In the genomic region with DNA sequence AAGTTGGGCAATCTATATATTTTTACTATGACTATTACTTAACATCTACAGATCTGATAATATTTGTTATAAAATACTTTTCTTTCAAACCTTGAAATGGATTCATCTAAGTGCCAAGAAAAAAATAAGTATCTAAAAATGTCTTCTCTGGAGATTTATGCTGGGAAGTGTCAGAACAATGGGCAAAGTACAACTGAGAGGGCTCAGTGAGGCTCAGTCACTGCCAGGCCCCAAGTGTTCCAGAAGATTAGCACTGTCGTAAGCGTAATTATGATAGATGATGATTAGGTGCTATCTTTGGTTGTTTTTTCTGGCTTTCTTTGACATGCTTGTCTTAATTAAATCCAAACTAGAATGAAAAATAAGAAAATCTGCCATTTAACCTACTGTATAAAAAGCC, we compare ENCODE assay signal across 21 cellular contexts.
DNase-seq lines count a peak whose midpoint lies in the region; ATAC-seq, FAIRE-seq and TF ChIP-seq lines count a peak whose summit lies in the region.
"Had no signal": no experiment of that assay in that cellular context is flagged by ENCODE, and none has a peak within 500 bp of the region (broad histone marks: within the 10 kb centered on the region; RNA-seq: fewer than 3 reads in every experiment).

No MANE protein-coding gene starts in this region.

- peak; percentile 2 for DNase-seq in NCI-H446 treated with DMSO at 0.1 percent for 48 hours (lab: John Stamatoyannopoulos, UW)
- DNase-seq in NCI-H446 (lab: John Stamatoyannopoulos, UW), result no peak
- DNase-seq in right cardiac atrium, result peak in 2 of 3 donors; percentile 14 to 43
- no peak for DNase-seq in Right ventricle myocardium superior
- DNase-seq in hepatocyte (ENCODE audit: low spot score), result peak; percentile 23
- peak; percentile 73 for DNase-seq in small intestine
- DNase-seq in HuH-7 (ENCODE audit: low spot score), result no peak
- DNase-seq in T-helper 9 cell, result no peak
- DNase-seq: AML-193; Caco-2; Calu3; CD4-positive, alpha-beta T cell; CD8-positive, alpha-beta T cell; DMS79 treated with DMSO at 0.1 percent for 48 hours; GF-D8 had no signal

- no peaks in the 10 kb centered on the region for H3K9me3 ChIP-seq in right cardiac atrium (ENCODE audit: control insufficient read depth, low read length)
- H3K9me3 ChIP-seq in hepatocyte (ENCODE audit: low read depth), result no peaks in the 10 kb centered on the region
- no peaks in the 10 kb centered on the region for H3K9me3 ChIP-seq in small intestine (ENCODE audit: control insufficient read depth, low read depth)
- H3K9me3 ChIP-seq: A549; BLaER1 treated with 17β-estradiol and CSF1 and Interleukin-3, amounts not matched to agents 10 nM and 100 nM; Caco-2 had no signal

- H2AFZ ChIP-seq in hepatocyte, result no peak overlapping the region

- H3K4me1 ChIP-seq in right cardiac atrium (ENCODE audit: control insufficient read depth, insufficient read depth, low read length) (no peaks in the 10 kb centered on the region), hepatocyte (ENCODE audit: insufficient read depth) (no peaks in the 10 kb centered on the region), small intestine (ENCODE audit: control insufficient read depth in 2 of 2, insufficient read depth in 1 of 2, low read depth in 1 of 2, low read length in 1 of 2) (no peaks in the 10 kb centered on the region)
- H3K4me1 ChIP-seq: A549 had no signal

- no peaks in the 10 kb centered on the region for H3K36me3 ChIP-seq in hepatocyte (replicated peaks; ENCODE audit: insufficient read depth, low read depth)
- H3K36me3 ChIP-seq in small intestine (ENCODE audit: control insufficient read depth in 2 of 2, insufficient read depth in 2 of 2, low read length in 2 of 2), result no peaks in the 10 kb centered on the region
- H3K36me3 ChIP-seq: BLaER1 treated with 17β-estradiol and CSF1 and Interleukin-3, amounts not matched to agents 10 nM and 100 nM had no signal

- no peaks in the 10 kb centered on the region for H4K20me1 ChIP-seq in hepatocyte (ENCODE audit: insufficient read depth, poor library complexity, severe bottlenecking)
- H4K20me1 ChIP-seq: BLaER1 treated with 17β-estradiol and CSF1 and Interleukin-3, amounts not matched to agents 10 nM and 100 nM had no signal

- no peaks in the 10 kb centered on the region for H3K9me2 ChIP-seq in hepatocyte (replicated peaks; ENCODE audit: insufficient read depth)

- TF ChIP-seq CTCF in hepatocyte (IDR thresholded peaks at IDR 0.05; ENCODE audit: poor library complexity), result no peak

- ATAC-seq in right cardiac atrium, result peak in 1 of 2 donors; percentile 68
- no peak for ATAC-seq in Right ventricle myocardium superior (ENCODE audit: poor library complexity)
- ATAC-seq: A549; CD8-positive, alpha-beta T cell had no signal

- H3K4me3 ChIP-seq in right cardiac atrium (ENCODE audit: low read length) (no peak overlapping the region), hepatocyte (no peak overlapping the region), small intestine (ENCODE audit: low read depth in 1 of 2, low read length in 2 of 2) (no peak overlapping the region)
- H3K4me3 ChIP-seq: A549; BLaER1 treated with 17β-estradiol and CSF1 and Interleukin-3, amounts not matched to agents 10 nM and 100 nM had no signal

- H3K27me3 ChIP-seq in right cardiac atrium (ENCODE audit: control insufficient read depth, insufficient read depth), result no peaks in the 10 kb centered on the region
- H3K27me3 ChIP-seq in hepatocyte, result no peaks in the 10 kb centered on the region
- no peaks in the 10 kb centered on the region for H3K27me3 ChIP-seq in small intestine (ENCODE audit: control insufficient read depth in 2 of 2, insufficient read depth in 2 of 2, low read length in 2 of 2)
- H3K27me3 ChIP-seq: BLaER1 treated with 17β-estradiol and CSF1 and Interleukin-3, amounts not matched to agents 10 nM and 100 nM had no signal

- intact Hi-C loops in right cardiac atrium (cut with DNase I), result no loop called here
- intact Hi-C loops in Right ventricle myocardium superior (cut with DNase I), result no loop called here

- no peaks in the 10 kb centered on the region for H3K79me2 ChIP-seq in hepatocyte

- no peak for FAIRE-seq in small intestine (lab: Jason Lieb, UNC)
- FAIRE-seq: A549, G401.6, GM12891 had no signal

- 28% methylated on average over 2 of the region's 2 CpGs for WGBS in right cardiac atrium
- 70% methylated on average over 2 of the region's 2 CpGs for WGBS in hepatocyte (ENCODE audit: low lambda C conversion rate, missing lambda C conversion rate)
- WGBS in small intestine, 3 donors, result 28 to 60% (median 45%) methylated on average over 2 of the region's 2 CpGs

- H3K27ac ChIP-seq in right cardiac atrium (ENCODE audit: low read length) (no peak overlapping the region), hepatocyte (peak overlapping the region; percentile 39), small intestine (ENCODE audit: low read depth in 1 of 2, low read length in 1 of 2) (no peak overlapping the region)
- H3K27ac ChIP-seq: 22Rv1; A549; BLaER1 treated with 17β-estradiol and CSF1 and Interleukin-3, amounts not matched to agents 10 nM and 100 nM; C4-2B had no signal

- H3K4me2 ChIP-seq in hepatocyte, result no peak overlapping the region
- H3K4me2 ChIP-seq: A549; BLaER1 treated with 17β-estradiol and CSF1 and Interleukin-3, amounts not matched to agents 10 nM and 100 nM had no signal

Comparison
In these comparisons a context has a peak if more than half of its experiments do, and no peak if none do; other contexts are left out.
1. DNase-seq: peak in NCI-H446 treated with DMSO at 0.1 percent for 48 hours (single experiment), right cardiac atrium (2 of 3), hepatocyte (single experiment) and small intestine (single experiment); none in NCI-H446 (0 of 2), Right ventricle myocardium superior (single experiment), HuH-7 (single experiment) and T-helper 9 cell (single experiment).